In the genomic region with DNA sequence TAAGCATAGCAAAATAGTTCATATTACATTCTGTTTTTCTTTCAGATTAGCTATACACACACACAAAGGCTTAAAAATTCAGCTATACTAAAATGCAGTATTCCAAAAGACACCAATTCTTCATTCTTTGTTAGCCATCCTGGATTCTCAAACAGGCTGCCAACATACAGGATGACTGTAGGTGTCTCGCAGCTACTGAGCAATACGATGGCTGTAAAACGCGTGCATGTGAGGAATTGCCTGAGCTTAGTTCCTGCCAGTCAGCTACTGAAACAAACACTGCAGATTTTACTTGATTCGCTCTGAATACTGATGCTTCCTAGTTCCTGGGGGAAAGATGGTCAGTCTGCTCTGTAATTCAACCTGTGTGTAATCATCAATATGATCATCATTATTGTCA, we compare ENCODE assay signal across 8 cellular contexts.
DNase-seq lines count a peak whose midpoint lies in the region; ATAC-seq, FAIRE-seq and TF ChIP-seq lines count a peak whose summit lies in the region.

No MANE protein-coding gene starts in this region.

- ATAC-seq in GM18867 (IDR thresholded peaks at IDR 0.05; ENCODE audit: unreplicated experiment), result no peak
- no peak for ATAC-seq in GM19328 (IDR thresholded peaks at IDR 0.05; ENCODE audit: unreplicated experiment)
- ATAC-seq in GM19023 (IDR thresholded peaks at IDR 0.05; ENCODE audit: unreplicated experiment), result no peak

- peak; percentile 29 for TF ChIP-seq CTCF in D721Med (IDR thresholded peaks at IDR 0.05; ENCODE audit: insufficient read depth, missing control alignments)

- CTCF ChIA-PET in HEK293T (lab: Yijun Ruan, JAX), result interaction anchor here (0.6 to 1.8 kb wide), 6 partner anchors 9 to 186 kb away, joined by 3 to 5 read pairs (median 4); no protein-coding TSS in a partner anchor

- no peak for FAIRE-seq in D721Med (lab: Jason Lieb, UNC)

- DNase-seq in D721Med (ENCODE audit: insufficient read length, low spot score) (no peak), HEK293T (ENCODE audit: extremely low spot score) (peak; percentile 67), SIG-M5 (lab: John Stamatoyannopoulos, UW) (peak; percentile 41), glomerular visceral epithelial cell (ENCODE audit: extremely low spot score) (peak; percentile 60), NCI-H187 (lab: John Stamatoyannopoulos, UW) (no peak)

- POLR2A ChIA-PET in HEK293T (lab: Yijun Ruan, JAX), result interaction anchor here (1.7 to 2.7 kb wide), 3 partner anchors 14 to 60 kb away, joined by 4 to 17 read pairs (median 14); a partner anchor contains a TSS

TF ChIP-seq in HEK293T, 16 proteins besides CTCF, POLR2A, EP300 and RAD21:
- TF ChIP-seq HDGF (IDR thresholded peaks at IDR 0.05; ENCODE audit: borderline replicate concordance), result no peak
- TF ChIP-seq, protein P1, sequence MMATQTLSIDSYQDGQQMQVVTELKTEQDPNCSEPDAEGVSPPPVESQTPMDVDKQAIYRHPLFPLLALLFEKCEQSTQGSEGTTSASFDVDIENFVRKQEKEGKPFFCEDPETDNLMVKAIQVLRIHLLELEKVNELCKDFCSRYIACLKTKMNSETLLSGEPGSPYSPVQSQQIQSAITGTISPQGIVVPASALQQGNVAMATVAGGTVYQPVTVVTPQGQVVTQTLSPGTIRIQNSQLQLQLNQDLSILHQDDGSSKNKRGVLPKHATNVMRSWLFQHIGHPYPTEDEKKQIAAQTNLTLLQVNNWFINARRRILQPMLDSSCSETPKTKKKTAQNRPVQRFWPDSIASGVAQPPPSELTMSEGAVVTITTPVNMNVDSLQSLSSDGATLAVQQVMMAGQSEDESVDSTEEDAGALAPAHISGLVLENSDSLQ (IDR thresholded peaks at IDR 0.05), result 0 out of 2 replicates have a peak, but pooled peaks have one; percentile 11

Comparison
In these comparisons a context has a peak if more than half of its experiments do, and no peak if none do; other contexts are left out.
1. DNase-seq: peak in HEK293T (single experiment), SIG-M5 (single experiment) and glomerular visceral epithelial cell (single experiment); none in D721Med (single experiment) and NCI-H187 (0 of 2).